ENCODE assay signal across 22 cellular contexts in the genomic region with DNA sequence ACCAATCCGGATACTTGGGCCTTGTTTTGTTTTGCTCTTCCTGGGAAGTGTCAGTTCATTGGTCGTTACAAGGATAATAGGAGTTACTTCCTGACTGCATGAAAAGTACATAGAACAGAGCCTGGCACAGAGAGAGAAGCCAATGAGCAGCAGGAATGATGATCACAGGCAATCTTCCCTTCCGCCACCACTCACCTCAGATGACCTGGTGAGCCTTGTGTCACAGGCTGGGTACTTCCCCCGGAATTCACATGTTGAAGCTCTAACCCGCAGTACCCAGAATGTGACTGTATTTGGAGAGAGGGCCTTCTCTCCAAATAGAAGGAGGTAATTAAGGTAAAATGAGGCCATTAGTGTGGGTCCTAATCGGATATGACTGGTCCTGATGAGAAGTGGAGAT. TPM values are rescaled to one million over a fixed set of nuclear protein-coding genes. Genes with fewer than 3 reads are reported as not detected.
DNase-seq lines count a peak whose midpoint lies in the region; ATAC-seq, FAIRE-seq and TF ChIP-seq lines count a peak whose summit lies in the region.
"Had no signal": no experiment of that assay in that cellular context is flagged by ENCODE, and none has a peak within 500 bp of the region (broad histone marks: within the 10 kb centered on the region; RNA-seq: fewer than 3 reads in every experiment).

No MANE protein-coding gene starts in this region.

- TF ChIP-seq RAD21 in GM12878 (IDR thresholded peaks at IDR 0.05; ENCODE audit: insufficient read depth, low read depth, low read length): no peak

- DNase-seq in GM12878 (ENCODE audit: low read depth, low spot score) (no peak), T-helper 1 cell (no peak), head of caudate nucleus (no peak)
- DNase-seq: BE2C; CD4-positive, alpha-beta memory T cell; COR-L47; DMS153; DMS79 treated with DMSO at 0.1 percent for 48 hours; EL had no signal

- peaks cover 34% of the 10 kb centered on the region for H3K4me1 ChIP-seq in GM12878 (ENCODE audit: control insufficient read depth, insufficient read depth, low read length)
- H3K4me1 ChIP-seq: A549, BE2C had no signal

- H3K36me3 ChIP-seq in GM12878 (ENCODE audit: control insufficient read depth in 2 of 2, insufficient read depth in 2 of 2, low read length in 1 of 2): no peaks in the 10 kb centered on the region
- H3K36me3 ChIP-seq: BE2C had no signal

- no peak overlapping the region for H3K4me3 ChIP-seq in GM12878
- H3K4me3 ChIP-seq: A549 had no signal

- ATAC-seq in GM18867 (IDR thresholded peaks at IDR 0.05; ENCODE audit: unreplicated experiment): peak; percentile 43
- peak; percentile 35 for ATAC-seq in GM21786 (IDR thresholded peaks at IDR 0.05; ENCODE audit: unreplicated experiment)
- ATAC-seq in HG03175 (IDR thresholded peaks at IDR 0.05; ENCODE audit: unreplicated experiment): peak; percentile 40
- ATAC-seq in GM12878: peak; percentile 59
- no peak for ATAC-seq in HG03571 (IDR thresholded peaks at IDR 0.05; ENCODE audit: unreplicated experiment)
- no peak for ATAC-seq in GM18505 (IDR thresholded peaks at IDR 0.05; ENCODE audit: unreplicated experiment)
- ATAC-seq: A549 had no signal

- in situ Hi-C loops in GM12878 (cut with MboI): loop anchor here (25.0 kb wide), 2 partner anchors 164 to 1014 kb away; a partner anchor contains a TSS

- SMC1A ChIA-PET in GM12878 (lab: Charles Lee; ENCODE audit: uncharacterized antibody, unreplicated experiment): interaction anchor here (0.8 to 4.7 kb wide), 15 partner anchors 9 to 222 kb away, joined by 3 to 22 read pairs (median 6); no protein-coding TSS in a partner anchor

- no peak for TF ChIP-seq CTCF in GM12878 (IDR thresholded peaks at IDR 0.05 in 2 of 3, conservative IDR thresholded peaks at IDR 0.05 in 1 of 3; ENCODE audit: control insufficient read depth in 2 of 3, extremely low read depth in 1 of 3, insufficient read depth in 1 of 3, low read depth in 3 of 3, low read length in 3 of 3)

- WGBS in GM12878 (ENCODE audit: insufficient coverage, insufficient replicate concordance, low lambda C conversion rate, missing lambda C conversion rate): 16% methylated on average over 6 of the region's 6 CpGs

- no peaks in the 10 kb centered on the region for H3K9me3 ChIP-seq in GM12878 (replicated peaks; ENCODE audit: control insufficient read depth, insufficient read depth, low read length)
- H3K9me3 ChIP-seq: A549, BE2C had no signal

- H3K9ac ChIP-seq in GM12878 (ENCODE audit: control insufficient read depth, insufficient read depth, low read length): no peak overlapping the region
- H3K9ac ChIP-seq: KMS-11 had no signal

- TF ChIP-seq POLR2A in GM12878 (IDR thresholded peaks at IDR 0.05; ENCODE audit: low read depth, low read length) (no peak), GM18505 (IDR thresholded peaks at IDR 0.05; ENCODE audit: borderline replicate concordance, extremely low read depth, insufficient read depth, insufficient read length) (no peak)

- no peaks in the 10 kb centered on the region for H3K27me3 ChIP-seq in GM12878 (replicated peaks in 1 of 2; ENCODE audit: control insufficient read depth in 2 of 2, insufficient read depth in 2 of 2, low read length in 1 of 2)
- H3K27me3 ChIP-seq: BE2C had no signal

- intact Hi-C loops in GM12878 (cut with micrococcal nuclease; ENCODE audit: unreplicated experiment): loop anchor here (2.0 kb wide), 1 partner anchor 17 kb away; no protein-coding TSS in a partner anchor
- intact Hi-C loops in head of caudate nucleus (cut with DNase I): no loop called here

- no peaks in the 10 kb centered on the region for H4K20me1 ChIP-seq in GM12878 (ENCODE audit: control insufficient read depth, insufficient read depth)

- POLR2A ChIA-PET in GM12878 (lab: Charles Lee): interaction anchor here (0.6 to 1.9 kb wide), 6 partner anchors 9 to 160 kb away, joined by 3 to 6 read pairs (median 4); no protein-coding TSS in a partner anchor

- RAD21 ChIA-PET in GM12878 (lab: Charles Lee; ENCODE audit: unreplicated experiment): interaction anchor here (1.0 to 2.1 kb wide), 5 partner anchors 10 to 32 kb away, joined by 4 to 13 read pairs (median 4); no protein-coding TSS in a partner anchor

- BruUV-seq in GM12878 (replicated peaks; lab: Mats Ljungman, UMichigan): no TSS peak

- CTCF ChIA-PET in GM12878 (lab: Yijun Ruan, JAX): interaction anchor here (0.9 to 2.7 kb wide), 9 partner anchors 10 to 158 kb away, joined by 4 to 11 read pairs (median 5); a partner anchor contains a TSS

- TF ChIP-seq EP300 in GM12878 (IDR thresholded peaks at IDR 0.05; ENCODE audit: borderline replicate concordance in 1 of 2, control insufficient read depth in 1 of 2, low read depth in 2 of 2, low read length in 2 of 2): no peak

- no peak for FAIRE-seq in GM12878 (lab: Jason Lieb, UNC)
- FAIRE-seq: A549, D721Med, G401.6, GM19239, H54 had no signal

- no peak overlapping the region for H3K4me2 ChIP-seq in GM12878 (ENCODE audit: control insufficient read depth, insufficient read depth)
- H3K4me2 ChIP-seq: A549, KMS-11 had no signal

- H3K27ac ChIP-seq in GM12878 (ENCODE audit: control insufficient read depth, insufficient read depth): no peak overlapping the region
- H3K27ac ChIP-seq: A549, C4-2B, KMS-11 had no signal

- no peak overlapping the region; the same call in 1 of the 2 replicates for H2AFZ ChIP-seq in GM12878 (ENCODE audit: control insufficient read depth, low read depth, low read length)

- H3K79me2 ChIP-seq in GM12878 (ENCODE audit: control insufficient read depth, insufficient read depth, low read length): no peaks in the 10 kb centered on the region

TF ChIP-seq in GM12878, 131 proteins besides CTCF, POLR2A, EP300 and RAD21 (continues in another document):
- TF ChIP-seq, protein P1, sequence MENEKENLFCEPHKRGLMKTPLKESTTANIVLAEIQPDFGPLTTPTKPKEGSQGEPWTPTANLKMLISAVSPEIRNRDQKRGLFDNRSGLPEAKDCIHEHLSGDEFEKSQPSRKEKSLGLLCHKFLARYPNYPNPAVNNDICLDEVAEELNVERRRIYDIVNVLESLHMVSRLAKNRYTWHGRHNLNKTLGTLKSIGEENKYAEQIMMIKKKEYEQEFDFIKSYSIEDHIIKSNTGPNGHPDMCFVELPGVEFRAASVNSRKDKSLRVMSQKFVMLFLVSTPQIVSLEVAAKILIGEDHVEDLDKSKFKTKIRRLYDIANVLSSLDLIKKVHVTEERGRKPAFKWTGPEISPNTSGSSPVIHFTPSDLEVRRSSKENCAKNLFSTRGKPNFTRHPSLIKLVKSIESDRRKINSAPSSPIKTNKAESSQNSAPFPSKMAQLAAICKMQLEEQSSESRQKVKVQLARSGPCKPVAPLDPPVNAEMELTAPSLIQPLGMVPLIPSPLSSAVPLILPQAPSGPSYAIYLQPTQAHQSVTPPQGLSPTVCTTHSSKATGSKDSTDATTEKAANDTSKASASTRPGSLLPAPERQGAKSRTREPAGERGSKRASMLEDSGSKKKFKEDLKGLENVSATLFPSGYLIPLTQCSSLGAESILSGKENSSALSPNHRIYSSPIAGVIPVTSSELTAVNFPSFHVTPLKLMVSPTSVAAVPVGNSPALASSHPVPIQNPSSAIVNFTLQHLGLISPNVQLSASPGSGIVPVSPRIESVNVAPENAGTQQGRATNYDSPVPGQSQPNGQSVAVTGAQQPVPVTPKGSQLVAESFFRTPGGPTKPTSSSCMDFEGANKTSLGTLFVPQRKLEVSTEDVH (IDR thresholded peaks at IDR 0.05; ENCODE audit: low read depth, partially characterized antibody): no peak
- TF ChIP-seq, protein P2, sequence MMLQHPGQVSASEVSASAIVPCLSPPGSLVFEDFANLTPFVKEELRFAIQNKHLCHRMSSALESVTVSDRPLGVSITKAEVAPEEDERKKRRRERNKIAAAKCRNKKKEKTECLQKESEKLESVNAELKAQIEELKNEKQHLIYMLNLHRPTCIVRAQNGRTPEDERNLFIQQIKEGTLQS (IDR thresholded peaks at IDR 0.05; ENCODE audit: borderline replicate concordance, extremely low read depth, low read depth, low read length): no peak
- TF ChIP-seq IRF4 (IDR thresholded peaks at IDR 0.05; ENCODE audit: low read depth, low read length) (no peak), BRCA1 (IDR thresholded peaks at IDR 0.05; ENCODE audit: low read depth, low read length) (no peak)

RNA-seq across cellular contexts. Expression of a gene that starts 18.8 kb away (rescaled TPM):
- 79.5 and 87.9 TPM in 2 replicates for total RNA-seq in GM12878 (2013; cell fraction: nucleolus; rRNA removed)
- 9.4 and 14.7 TPM in 2 replicates for total RNA-seq in GM12878 (2014; rRNA removed)
- total RNA-seq in GM12878 (2014; rRNA removed; fragmentation: Illumina TruSeq; extraction: Trizol): 13.1 and 14.1 TPM in 2 replicates
- 14.3 and 14.9 TPM in 2 replicates for total RNA-seq in GM12878 (2021)
- 9.2 TPM for polyA plus RNA-seq in GM12878 (2011; ENCODE audit: low read depth)
- 14.9 and 19.3 TPM in 2 replicates for polyA plus RNA-seq in GM12878 (2011; rRNA removed)
- polyA plus RNA-seq in GM12878 (2011; cell fraction: cytosol; rRNA removed): 10.5 and 19.3 TPM in 2 replicates
- 28.2 and 30.6 TPM in 2 replicates for polyA plus RNA-seq in GM12878 (2011; cell fraction: nucleus; rRNA removed)
- 11.0 and 19.5 TPM in 2 replicates for polyA plus RNA-seq in GM12878 (2012)
- 20.8 and 27.4 TPM in 2 replicates for polyA plus RNA-seq in GM12878 (2014; fragmentation: Illumina TruSeq; extraction: Trizol)
- polyA plus RNA-seq in GM12878 (2014; fragmentation: Nextera tagmentation; extraction: Ambion mirVana): 1 to 10 TPM; 5.4 to 6.4 TPM
- 12.1 and 12.6 TPM in 2 replicates for polyA plus RNA-seq in GM12878 (2014; rRNA removed)
- polyA plus RNA-seq in GM12878 (2016; fragmentation: Nextera tagmentation; extraction: Ambion mirVana): 10 to 100 TPM in 1 of 2 experiments, 1 to 10 TPM in 1; 9.0 to 12.9 TPM
- polyA minus RNA-seq in GM12878 (2011; rRNA and poly(A)+ RNA removed): 18.3 and 18.7 TPM in 2 replicates
- polyA minus RNA-seq in GM12878 (2011; cell fraction: cytosol; rRNA and poly(A)+ RNA removed): 6.0 and 8.0 TPM in 2 replicates
- 30.0 and 62.4 TPM in 2 replicates for polyA minus RNA-seq in GM12878 (2011; cell fraction: nucleus; rRNA and poly(A)+ RNA removed)

RNA-seq across cellular contexts. Expression of a gene that starts 58.7 kb away (rescaled TPM):
- total RNA-seq in GM12878 (2013; cell fraction: nucleolus; rRNA removed): 52.1 and 55.0 TPM in 2 replicates
- total RNA-seq in GM12878 (2014; rRNA removed) (11.5 and 12.4 TPM in 2 replicates), GM12878 (2014; rRNA removed; fragmentation: Illumina TruSeq; extraction: Trizol) (6.1 and 6.4 TPM in 2 replicates), GM12878 (2021) (25.7 and 26.9 TPM in 2 replicates)
- polyA plus RNA-seq in GM12878 (2011; ENCODE audit: low read depth): 4.2 TPM
- polyA plus RNA-seq in GM12878 (2011; rRNA removed) (5.1 and 14.7 TPM in 2 replicates), GM12878 (2014; fragmentation: Illumina TruSeq; extraction: Trizol) (21.0 and 21.5 TPM in 2 replicates), GM12878 (2014; fragmentation: Nextera tagmentation; extraction: Ambion mirVana) (1 to 10 TPM; 4.2 to 4.9 TPM), GM12878 (2014; rRNA removed) (8.3 and 9.9 TPM in 2 replicates), GM12878 (2016; fragmentation: Nextera tagmentation; extraction: Ambion mirVana) (10 to 100 TPM; 11.1 to 13.0 TPM)
- 10.7 and 18.2 TPM in 2 replicates for polyA plus RNA-seq in GM12878 (2011; cell fraction: cytosol; rRNA removed)
- 23.8 and 26.9 TPM in 2 replicates for polyA plus RNA-seq in GM12878 (2011; cell fraction: nucleus; rRNA removed)
- polyA plus RNA-seq in GM12878 (2012): 6.0 and 10.1 TPM in 2 replicates
- 16.6 and 21.5 TPM in 2 replicates for polyA minus RNA-seq in GM12878 (2011; rRNA and poly(A)+ RNA removed)
- 13.9 and 16.1 TPM in 2 replicates for polyA minus RNA-seq in GM12878 (2011; cell fraction: cytosol; rRNA and poly(A)+ RNA removed)
- polyA minus RNA-seq in GM12878 (2011; cell fraction: nucleus; rRNA and poly(A)+ RNA removed): 8.1 and 10.8 TPM in 2 replicates
- polyA plus RNA-seq: CD4-positive, alpha-beta memory T cell; IgD-negative memory B cell had no signal

Comparison
In these comparisons a context has a peak if more than half of its experiments do, and no peak if none do; other contexts are left out.
1. ATAC-seq: peak in GM18867 (single experiment), GM21786 (single experiment), HG03175 (single experiment) and GM12878 (single experiment); none in HG03571 (single experiment) and GM18505 (single experiment).